Comparison of ENCODE assay signal across 1 cellular context in genomic region chr5:81751009-81751835, GRCh38.
A peak's percentile ranks its signal among the peaks of the same experiment; 100 is the strongest.
TF ChIP-seq lines count a peak whose summit lies in the region.

Gene SSBP2, minus strand, starts transcription at chr5:81751097. Its CDS starts 55 bp downstream, at chr5:81751042.

TF ChIP-seq in GM12878, 131 proteins besides CTCF, POLR2A, EP300 and RAD21 (continued from another document):
- peak; percentile 42; the same call in 1 of the 2 replicates for TF ChIP-seq ZBTB40 (IDR thresholded peaks at IDR 0.05; ENCODE audit: borderline replicate concordance)
- TF ChIP-seq BHLHE40 (IDR thresholded peaks at IDR 0.05; ENCODE audit: borderline replicate concordance in 1 of 2, low read depth in 2 of 2, low read length in 1 of 2) = peak in 1 of 2 experiments; percentile 76; a peak in 3 of 4 replicates
- TF ChIP-seq EGR1 (IDR thresholded peaks at IDR 0.05; ENCODE audit: borderline replicate concordance in 1 of 2, low read depth in 2 of 2, low read length in 2 of 2) = peak in 1 of 2 experiments; percentile 87; a peak in 2 of 3 replicates
- no peak; the same call in 1 of the 2 replicates for TF ChIP-seq POLR2AphosphoS5 (IDR thresholded peaks at IDR 0.05; ENCODE audit: low read length)
- TF ChIP-seq PAX8 (IDR thresholded peaks at IDR 0.05) = no peak
- TF ChIP-seq BACH1 (IDR thresholded peaks at IDR 0.05; ENCODE audit: borderline replicate concordance) = peak; percentile 86
- TF ChIP-seq SIN3A (IDR thresholded peaks at IDR 0.05; ENCODE audit: low read depth, low read length) = peak; percentile 81; the same call in 1 of the 2 replicates
- no peak; the same call in 2 of the 3 replicates for TF ChIP-seq POU2F2 (IDR thresholded peaks at IDR 0.05; ENCODE audit: borderline replicate concordance, low read depth, low read length)
- TF ChIP-seq MEF2A (IDR thresholded peaks at IDR 0.05; ENCODE audit: insufficient read depth, low read depth, low read length) = peak; percentile 89
- TF ChIP-seq HCFC1 (IDR thresholded peaks at IDR 0.05; ENCODE audit: low read length) = peak; percentile 16; the same call in 1 of the 2 replicates
- 0 out of 2 replicates have a peak, but pooled peaks have one; percentile 57 for TF ChIP-seq ASH2L (IDR thresholded peaks at IDR 0.05; ENCODE audit: borderline replicate concordance, low read depth)
- peak; percentile 99 for TF ChIP-seq BMI1 (IDR thresholded peaks at IDR 0.05; ENCODE audit: borderline replicate concordance)
- TF ChIP-seq TCF12 (IDR thresholded peaks at IDR 0.05; ENCODE audit: low read depth, low read length) = peak; percentile 8; the same call in 1 of the 2 replicates
- TF ChIP-seq PKNOX1 (IDR thresholded peaks at IDR 0.05) = peak; percentile 99
- TF ChIP-seq USF2 (IDR thresholded peaks at IDR 0.05; ENCODE audit: borderline replicate concordance, low read depth, low read length) = no peak
